Comparison of ENCODE assay signal across 8 cellular contexts in the genomic region with DNA sequence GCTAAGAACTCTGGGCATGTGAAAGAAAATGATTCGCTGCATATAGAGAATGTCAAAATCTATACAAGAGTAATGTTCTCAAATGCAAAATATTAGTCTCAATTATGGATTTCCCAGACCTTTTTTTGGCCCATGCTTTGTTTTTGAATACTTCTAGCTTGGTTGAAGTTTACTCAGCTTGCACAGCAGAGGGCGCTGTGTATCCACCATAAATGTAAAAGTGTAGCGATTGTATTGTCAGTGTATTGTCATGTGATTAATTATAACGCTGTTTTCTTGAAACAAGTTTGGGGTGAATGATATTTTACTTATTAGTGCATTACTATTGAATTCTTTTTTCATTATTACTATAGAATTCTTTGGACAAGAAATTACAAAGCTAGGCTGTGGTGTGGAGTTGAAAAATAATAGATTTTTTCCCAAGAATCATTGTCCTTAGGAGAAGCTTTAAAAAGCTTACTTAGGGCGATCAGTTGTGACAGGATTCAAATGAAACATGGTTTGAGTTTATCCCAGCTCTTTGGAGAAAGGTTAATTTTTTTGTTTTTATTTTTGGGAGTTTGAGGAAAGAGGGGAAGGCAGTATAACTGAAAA.
A peak's percentile ranks its signal among the peaks of the same experiment; 100 is the strongest.
DNase-seq lines count a peak whose midpoint lies in the region; ATAC-seq and TF ChIP-seq lines count a peak whose summit lies in the region.

No MANE protein-coding gene starts in this region.

- DNase-seq in COLO668 (lab: John Stamatoyannopoulos, UW; ENCODE audit: unreplicated experiment) (peak; percentile 59), PC-9 (peak in 1 of 2 experiments; percentile 11), fibroblast of peridontal ligament (ENCODE audit: extremely low read depth) (peak; percentile 78), osteocyte (ENCODE audit: extremely low spot score, unreplicated experiment) (no peak), transverse colon (peak; percentile 35)
- peak; percentile 60 to 61 for DNase-seq in activated T-cell treated with anti-CD3 and anti-CD28 coated beads, Interleukin-2, amount 50 U/mL, for 72 hours

- H3K4me1 Mint-ChIP-seq in activated T-cell treated with anti-CD3 and anti-CD28 coated beads, Interleukin-2, amount 50 U/mL, for 72 hours (ENCODE audit: low read depth): peaks cover 7% of the 10 kb centered on the region
- peaks cover 16% of the 10 kb centered on the region for H3K4me1 Mint-ChIP-seq in osteocyte (ENCODE audit: unreplicated experiment)

- H3K4me3 Mint-ChIP-seq in activated T-cell treated with anti-CD3 and anti-CD28 coated beads, Interleukin-2, amount 50 U/mL, for 72 hours: no peak overlapping the region
- peak overlapping the region; percentile 49 for H3K4me3 Mint-ChIP-seq in osteocyte (ENCODE audit: unreplicated experiment)

- H3F3A ChIP-seq in PC-9 (ENCODE audit: insufficient read depth, low read depth): no peaks in the 10 kb centered on the region

- H3K27me3 ChIP-seq in PC-9 (ENCODE audit: insufficient read depth, low read depth) (no peaks in the 10 kb centered on the region), transverse colon (no peaks in the 10 kb centered on the region)

- no peaks in the 10 kb centered on the region for H3K9me3 ChIP-seq in PC-9 (ENCODE audit: insufficient read depth, low read depth)
- no peaks in the 10 kb centered on the region for H3K9me3 ChIP-seq in transverse colon

- H3K4me3 ChIP-seq in PC-9: no peak overlapping the region
- H3K4me3 ChIP-seq in transverse colon: no peak overlapping the region

- H2AFZ ChIP-seq in PC-9: no peak overlapping the region

- ATAC-seq in GM19452 (IDR thresholded peaks at IDR 0.05; ENCODE audit: unreplicated experiment) (peak; percentile 89), HG03558 (IDR thresholded peaks at IDR 0.05; ENCODE audit: extremely low read depth, unreplicated experiment) (peak; percentile 72)
- peak; percentile 51 to 52 for ATAC-seq in activated T-cell treated with anti-CD3 and anti-CD28 coated beads, Interleukin-2, amount 50 U/mL, for 72 hours (replicated peaks in 1 of 2)

- in situ Hi-C loops in transverse colon (cut with MboI; ENCODE audit: low pct_ligation_motif_present in 1 of 4, low pct_unique_long_range_greater_than_20kb in 1 of 4, low sequenced_read_pairs in 3 of 4): no loop called here

- 23 to 30% methylated on average over 5 of the region's 5 CpGs for WGBS in transverse colon (ENCODE audit: low coverage in 1 of 2), 2 donors

- CTCF ChIA-PET in PC-9 (lab: Charles Lee): interaction anchor here (0.9 to 1.0 kb wide), 2 partner anchors 61 to 1540 kb away, joined by 3 to 6 read pairs; no protein-coding TSS in a partner anchor

- H4K20me1 ChIP-seq in PC-9 (ENCODE audit: insufficient read depth): no peaks in the 10 kb centered on the region

- H3K27ac ChIP-seq in PC-9 (no peak overlapping the region), transverse colon (no peak overlapping the region)

- no peak for TF ChIP-seq EP300 in transverse colon (IDR thresholded peaks at IDR 0.05; ENCODE audit: low read depth)

- intact Hi-C loops in PC-9 (cut with micrococcal nuclease; ENCODE audit: unreplicated experiment): loop anchor here (1.0 to 10.0 kb wide), 4 partner anchors 241 to 1542 kb away; no protein-coding TSS in a partner anchor
- intact Hi-C loops in transverse colon (cut with DNase I; ENCODE audit: low total_unique reads): no loop called here

- H3K4me2 ChIP-seq in PC-9: no peak overlapping the region

- H3K36me3 ChIP-seq in PC-9 (ENCODE audit: low read depth) (peaks cover 6% of the 10 kb centered on the region; the same call in 1 of the 2 replicates), transverse colon (peaks cover 0 to 24% (median 8%) of the 10 kb centered on the region in 4 donors)

- peak overlapping the region; percentile 70 for H3K27ac Mint-ChIP-seq in activated T-cell treated with anti-CD3 and anti-CD28 coated beads, Interleukin-2, amount 50 U/mL, for 72 hours
- H3K27ac Mint-ChIP-seq in osteocyte (ENCODE audit: unreplicated experiment): peak overlapping the region; percentile 11

- POLR2A ChIA-PET in PC-9 (lab: Charles Lee; ENCODE audit: unreplicated experiment): no interaction called here

- no TSS peak for BruUV-seq in PC-9 (replicated peaks; lab: Mats Ljungman, UMichigan)

- peaks cover 4% of the 10 kb centered on the region for H3K4me1 ChIP-seq in PC-9 (replicated peaks; ENCODE audit: insufficient read depth)
- peaks cover 0 to 4% (median 0%) of the 10 kb centered on the region in 4 donors for H3K4me1 ChIP-seq in transverse colon

- peak; percentile 82 for TF ChIP-seq CTCF in PC-9 (conservative IDR thresholded peaks at IDR 0.05)
- TF ChIP-seq CTCF in osteocyte (IDR thresholded peaks at IDR 0.05): peak; percentile 89
- peak; percentile 63 to 81 (median 68) for TF ChIP-seq CTCF in transverse colon (IDR thresholded peaks at IDR 0.05)

- no peak for TF ChIP-seq POLR2A in transverse colon (IDR thresholded peaks at IDR 0.05)

- no peaks in the 10 kb centered on the region for H3K9me2 ChIP-seq in PC-9 (ENCODE audit: insufficient read depth)

- peaks cover 2 to 7% of the 10 kb centered on the region in 2 donors for H3K36me3 Mint-ChIP-seq in activated T-cell treated with anti-CD3 and anti-CD28 coated beads, Interleukin-2, amount 50 U/mL, for 72 hours (ENCODE audit: insufficient read depth in 2 of 2)
- peaks cover 25% of the 10 kb centered on the region for H3K36me3 Mint-ChIP-seq in osteocyte (ENCODE audit: unreplicated experiment)

- no peaks in the 10 kb centered on the region for H3K79me2 ChIP-seq in PC-9 (ENCODE audit: low read depth)

- no peaks in the 10 kb centered on the region for H3K27me3 Mint-ChIP-seq in activated T-cell treated with anti-CD3 and anti-CD28 coated beads, Interleukin-2, amount 50 U/mL, for 72 hours (ENCODE audit: low read depth)
- H3K27me3 Mint-ChIP-seq in osteocyte (ENCODE audit: unreplicated experiment): no peaks in the 10 kb centered on the region

- no peaks in the 10 kb centered on the region for H3K9me3 Mint-ChIP-seq in activated T-cell treated with anti-CD3 and anti-CD28 coated beads, Interleukin-2, amount 50 U/mL, for 72 hours
- H3K9me3 Mint-ChIP-seq in osteocyte (ENCODE audit: unreplicated experiment): no peaks in the 10 kb centered on the region
